10 cellular contexts compared by ENCODE assay signal in genomic region chr15:58240191-58240932, GRCh38.
"Had no signal": no experiment of that assay in that cellular context is flagged by ENCODE, and none has a peak within 500 bp of the region (broad histone marks: within the 10 kb centered on the region; RNA-seq: fewer than 3 reads in every experiment).

No MANE protein-coding gene starts in this region.

- H3K27me3 ChIP-seq: brain microvascular endothelial cell, esophagus muscularis mucosa had no signal

- H3K4me3 ChIP-seq: esophagus muscularis mucosa, smooth muscle cell had no signal

- ATAC-seq: activated CD8-positive, alpha-beta memory T cell treated with anti-CD3 and anti-CD28 coated beads, Interleukin-2, amount 10 ng/mL, durations not matched to agents 7 days and 5 days had no signal

- DNase-seq: activated CD4-positive, alpha-beta T cell treated with anti-CD3 and anti-CD28 coated beads, Interleukin-2, amount 50 U/mL, for 48 hours; activated CD4-positive, CD25-positive, alpha-beta regulatory T cell treated with anti-CD3 and anti-CD28 coated beads, Interleukin-2, amount 50 U/mL, for 72 hours; activated CD8-positive, alpha-beta memory T cell treated with anti-CD3 and anti-CD28 coated beads, Interleukin-2, amount 10 ng/mL, durations not matched to agents 7 days and 5 days; activated effector memory CD4-positive, alpha-beta T cell treated with Interleukin-2 at 50 U/mL for 16 hours; activated T-cell treated with anti-CD3 and anti-CD28 coated beads, Interleukin-2, amount 50 U/mL, for 24 hours; brain microvascular endothelial cell; immature natural killer cell; left cardiac atrium had no signal

- H3K36me3 ChIP-seq: brain microvascular endothelial cell, esophagus muscularis mucosa had no signal
